8 cellular contexts compared by ENCODE assay signal in genomic region chr1:224434447-224435317, GRCh38. TPM values are rescaled to one million over a fixed set of nuclear protein-coding genes. Genes with fewer than 3 reads are reported as not detected.
A peak's percentile ranks its signal among the peaks of the same experiment; 100 is the strongest.
DNase-seq lines count a peak whose midpoint lies in the region; ATAC-seq and TF ChIP-seq lines count a peak whose summit lies in the region.

Gene WDR26 (minus strand): TSS chr1:224434797.

- peak within 1 kb of the TSS; percentile 97 for H2AFZ ChIP-seq in PC-9

- DNase-seq in DMS153 treated with DMSO at 0.1 percent for 48 hours (lab: John Stamatoyannopoulos, UW; ENCODE audit: unreplicated experiment) (peak; percentile 88), HuH-7 (ENCODE audit: low spot score) (peak; percentile 99), PC-9 (peak; percentile 76 to 78), activated T-cell treated with anti-CD3 and anti-CD28 coated beads for 48 hours (ENCODE audit: low read depth) (peak; percentile 78), erythroblast (lab: John Stamatoyannopoulos, UW) (peak; percentile 91)
- peak; percentile 86 for DNase-seq in stimulated activated CD8-positive, alpha-beta memory T cell treated with anti-CD3 and anti-CD28 coated beads, Interleukin-4, amount 100 ng/mL, for 48 hours

- H3K9me3 ChIP-seq in PC-9 (ENCODE audit: insufficient read depth, low read depth) (no peaks in the 10 kb centered on the region), mucosa of rectum (ENCODE audit: control insufficient read depth in 2 of 2, low read length in 2 of 2) (no peaks in the 10 kb centered on the region)

- peak within 1 kb of the TSS; percentile 87 for H3K4me2 ChIP-seq in PC-9

- H3K4me3 ChIP-seq in PC-9, result peak within 1 kb of the TSS; percentile 87
- H3K4me3 ChIP-seq in mucosa of rectum (ENCODE audit: low read length in 2 of 2), result peak within 1 kb of the TSS; percentile 85 to 91

- no peak for TF ChIP-seq POLR2A in erythroblast (IDR thresholded peaks at IDR 0.05; ENCODE audit: low read length)

- H3F3A ChIP-seq in PC-9 (ENCODE audit: insufficient read depth, low read depth), result peaks cover 29% of the 10 kb centered on the region

- intact Hi-C loops in PC-9 (cut with micrococcal nuclease; ENCODE audit: unreplicated experiment), result loop anchor here (1.0 to 10.0 kb wide), 2 partner anchors 64 to 420 kb away; no protein-coding TSS in a partner anchor

- peak within 1 kb of the TSS; percentile 70 to 86 for H3K9ac ChIP-seq in mucosa of rectum (ENCODE audit: low read depth in 1 of 2, low read length in 2 of 2)

- POLR2A ChIA-PET in PC-9 (lab: Charles Lee; ENCODE audit: unreplicated experiment), result interaction anchor here (0.6 to 1.0 kb wide), 3 partner anchors 20 to 781 kb away, joined by 5 to 8 read pairs (median 5); no protein-coding TSS in a partner anchor

- peak; percentile 89 for ATAC-seq in GM21526 (IDR thresholded peaks at IDR 0.05; ENCODE audit: low FRiP score, unreplicated experiment)

- H4K20me1 ChIP-seq in PC-9 (ENCODE audit: insufficient read depth), result peaks cover 29% of the 10 kb centered on the region

- H3K36me3 ChIP-seq in PC-9 (ENCODE audit: low read depth) (peaks cover 29% of the 10 kb centered on the region), mucosa of rectum (ENCODE audit: control insufficient read depth in 2 of 2, insufficient read depth in 2 of 2, low read length in 2 of 2) (peaks cover 0 to 4% of the 10 kb centered on the region in 2 donors)

- no TSS peak for BruUV-seq in PC-9 (replicated peaks; lab: Mats Ljungman, UMichigan)

- no peaks in the 10 kb centered on the region for H3K9me2 ChIP-seq in PC-9 (ENCODE audit: insufficient read depth)

- H3K27ac ChIP-seq in PC-9 (peak within 1 kb of the TSS; percentile 71), mucosa of rectum (ENCODE audit: low read depth in 2 of 2, low read length in 2 of 2) (peak within 1 kb of the TSS; percentile 91 to 94)

- H3K79me2 ChIP-seq in PC-9 (ENCODE audit: low read depth), result peaks cover 82% of the 10 kb centered on the region

- H3K4me1 ChIP-seq in PC-9 (replicated peaks; ENCODE audit: insufficient read depth) (peaks cover 50% of the 10 kb centered on the region), mucosa of rectum (ENCODE audit: control insufficient read depth in 2 of 2, insufficient read depth in 2 of 2, low read length in 2 of 2) (peaks cover 17 to 41% of the 10 kb centered on the region in 2 donors)

- H3K27me3 ChIP-seq in PC-9 (ENCODE audit: insufficient read depth, low read depth), result no peaks in the 10 kb centered on the region
- no peaks in the 10 kb centered on the region for H3K27me3 ChIP-seq in mucosa of rectum (ENCODE audit: control insufficient read depth in 2 of 2, insufficient read depth in 2 of 2, low read length in 2 of 2)

- CTCF ChIA-PET in PC-9 (lab: Charles Lee), result interaction anchor here (0.6 to 1.4 kb wide), 2 partner anchors 23 to 379 kb away, joined by 4 to 5 read pairs; no protein-coding TSS in a partner anchor

- TF ChIP-seq CTCF in PC-9 (conservative IDR thresholded peaks at IDR 0.05), result 0 out of 2 replicates have a peak, but pooled peaks have one; percentile 17

RNA-seq across cellular contexts. Expression of gene WDR26, which starts in this region (rescaled TPM):
- total RNA-seq in PC-9 (2021), result 76.0 and 88.9 TPM in 2 replicates

Comparison
In these comparisons a context has a peak if more than half of its experiments do, and no peak if none do; other contexts are left out.
1. Peak in every context shown above with its lines: DNase-seq, ATAC-seq, H3K4me3 ChIP-seq and H3K27ac ChIP-seq.